ENCODE assay signal across 6 cellular contexts in the genomic region with DNA sequence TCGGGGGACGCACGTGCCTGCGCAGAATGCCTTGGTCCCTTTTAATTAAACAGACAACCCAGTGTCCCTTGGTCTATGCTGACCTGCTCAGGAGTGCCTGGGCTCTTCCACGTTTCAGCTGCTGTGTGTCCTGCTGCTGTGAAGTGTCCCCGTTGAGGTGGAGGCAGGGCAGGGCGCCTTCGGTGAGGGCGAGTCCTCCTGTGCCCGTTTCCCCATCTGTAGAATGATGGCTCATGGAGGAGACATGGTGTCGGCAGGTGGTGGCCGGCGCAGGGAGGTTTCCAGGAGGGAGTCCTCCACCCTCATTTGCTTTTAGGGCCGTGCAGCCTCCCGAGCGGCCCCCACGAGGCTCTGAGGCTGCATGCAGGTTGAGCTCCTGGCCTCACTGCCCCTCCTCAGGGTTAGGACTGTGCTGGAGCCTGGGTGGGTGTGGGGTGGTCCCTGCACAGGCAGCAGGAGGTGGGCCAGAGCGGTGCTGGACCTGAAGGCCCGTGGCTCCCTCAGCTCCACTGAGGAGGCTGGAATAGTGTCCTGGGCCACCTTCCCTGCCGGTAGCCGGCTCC. TPM values are rescaled to one million over a fixed set of nuclear protein-coding genes. Genes with fewer than 3 reads are reported as not detected.
DNase-seq lines count a peak whose midpoint lies in the region; ATAC-seq and TF ChIP-seq lines count a peak whose summit lies in the region.

No MANE protein-coding gene starts in this region.

- no peaks in the 10 kb centered on the region for H3K9me2 ChIP-seq in OCI-LY1 (ENCODE audit: low read depth, low read length)

- peak overlapping the region; percentile 52; the same call in 1 of the 2 replicates for H3K9ac ChIP-seq in OCI-LY1 (ENCODE audit: low read length)
- peak overlapping the region; percentile 9 to 17 for H3K9ac ChIP-seq in duodenal mucosa (ENCODE audit: low read depth in 1 of 2, low read length in 2 of 2)

- no peaks in the 10 kb centered on the region for H4K20me1 ChIP-seq in OCI-LY1 (ENCODE audit: insufficient read depth, low read length)

- ATAC-seq in HG02623 (IDR thresholded peaks at IDR 0.05; ENCODE audit: unreplicated experiment) (no peak), GM19397 (IDR thresholded peaks at IDR 0.05; ENCODE audit: unreplicated experiment) (no peak)

- no peak for TF ChIP-seq POLR2A in prostate gland (IDR thresholded peaks at IDR 0.05)

- H3K27ac ChIP-seq in OCI-LY1 (ENCODE audit: low read depth, low read length, poor library complexity, severe bottlenecking) (peak overlapping the region; percentile 74), duodenal mucosa (ENCODE audit: low read depth, low read length) (peak overlapping the region; percentile 67), prostate gland (peak overlapping the region; percentile 80 to 84)

- H3K79me2 ChIP-seq in OCI-LY1 (ENCODE audit: insufficient read depth, low read length) = peaks cover 21% of the 10 kb centered on the region

- WGBS in prostate gland = 35% methylated on average over 18 of the region's 21 CpGs

- DNase-seq in prostate gland (ENCODE audit: low spot score) = no peak
- no peak for DNase-seq in OCI-M1 (lab: John Stamatoyannopoulos, UW)

- peaks cover 21% of the 10 kb centered on the region for H3K36me3 ChIP-seq in OCI-LY1 (ENCODE audit: insufficient read depth, low read length)
- H3K36me3 ChIP-seq in duodenal mucosa (ENCODE audit: control insufficient read depth in 1 of 2, insufficient read depth in 2 of 2, low read length in 2 of 2) = peaks cover 5 to 27% of the 10 kb centered on the region in 2 donors
- H3K36me3 ChIP-seq in prostate gland = no peaks in the 10 kb centered on the region

- H2AFZ ChIP-seq in OCI-LY1 (ENCODE audit: low read length) = no peak overlapping the region

- H3K4me1 ChIP-seq in OCI-LY1 (ENCODE audit: insufficient read depth, low read length, severe bottlenecking) = peaks cover 43% of the 10 kb centered on the region
- H3K4me1 ChIP-seq in duodenal mucosa (ENCODE audit: control insufficient read depth in 1 of 2, insufficient read depth in 2 of 2, low read length in 2 of 2) = peaks cover 26 to 39% of the 10 kb centered on the region in 2 donors
- peaks cover 39% of the 10 kb centered on the region for H3K4me1 ChIP-seq in prostate gland (replicated peaks)

- H3F3A ChIP-seq in OCI-LY1 (ENCODE audit: insufficient read depth, low read length) = no peaks in the 10 kb centered on the region

- peak overlapping the region; percentile 63 for H3K4me2 ChIP-seq in OCI-LY1 (ENCODE audit: low read length)

- H3K4me3 ChIP-seq in OCI-LY1 (ENCODE audit: low read depth, low read length, poor library complexity, severe bottlenecking) = peak overlapping the region; percentile 38
- peak overlapping the region; percentile 1 to 37 for H3K4me3 ChIP-seq in duodenal mucosa (ENCODE audit: low read depth in 1 of 2, low read length in 2 of 2)
- H3K4me3 ChIP-seq in prostate gland = no peak overlapping the region

- TF ChIP-seq CTCF in OCI-LY1 (IDR thresholded peaks at IDR 0.05; ENCODE audit: low read length) (no peak), prostate gland (IDR thresholded peaks at IDR 0.05) (no peak)

- H3K27me3 ChIP-seq in OCI-LY1 (ENCODE audit: insufficient read depth, low read length) = no peaks in the 10 kb centered on the region
- no peaks in the 10 kb centered on the region for H3K27me3 ChIP-seq in duodenal mucosa (ENCODE audit: control insufficient read depth in 1 of 2, insufficient read depth in 2 of 2, low read length in 2 of 2)
- no peaks in the 10 kb centered on the region for H3K27me3 ChIP-seq in prostate gland (replicated peaks; ENCODE audit: insufficient read depth)

- intact Hi-C loops in prostate gland (cut with DNase I) = no loop called here

- H3K9me3 ChIP-seq in OCI-LY1 (ENCODE audit: low read length) (no peaks in the 10 kb centered on the region), duodenal mucosa (ENCODE audit: control insufficient read depth in 1 of 2, low read length in 2 of 2) (no peaks in the 10 kb centered on the region), prostate gland (no peaks in the 10 kb centered on the region)

RNA-seq across cellular contexts. Expression of gene STK11, which starts 8.8 kb away (rescaled TPM):
- total RNA-seq in prostate gland = 100 to 1,000 TPM in 1 of 2 donors, 10 to 100 TPM in 1; 75.1 to 157 TPM

RNA-seq across cellular contexts. Expression of gene CBARP, which starts 23.4 kb away (rescaled TPM):
- 1 to 10 TPM in 1 of 2 donors, under 1 TPM in 1; 0.68 to 4.4 TPM for total RNA-seq in prostate gland

RNA-seq across cellular contexts. Expression of gene ATP5F1D, which starts 27.2 kb away (rescaled TPM):
- total RNA-seq in prostate gland = 100 to 1,000 TPM; 109 to 151 TPM

RNA-seq across cellular contexts. Expression of gene MIDN, which starts 34.0 kb away (rescaled TPM):
- 10 to 100 TPM; 35.8 to 42.9 TPM for total RNA-seq in prostate gland

RNA-seq across cellular contexts. Expression of gene SBNO2, which starts 40.3 kb away (rescaled TPM):
- total RNA-seq in prostate gland = 10 to 100 TPM; 32.5 to 79.9 TPM

Comparison
In these comparisons a context has a peak if more than half of its experiments do, and no peak if none do; other contexts are left out.
1. H3K4me3 ChIP-seq: peak in OCI-LY1 (single experiment) and duodenal mucosa (2 of 2); none in prostate gland (0 of 2).
2. Peak in every context shown above with its lines, with median percentiles within 50 percentile points of each other: H3K27ac ChIP-seq.